Comparison of ENCODE assay signal across 23 cellular contexts in genomic region chr2:1754461-1755170, GRCh38. TPM values are rescaled to one million over a fixed set of nuclear protein-coding genes. Genes with fewer than 3 reads are reported as not detected.
DNase-seq lines count a peak whose midpoint lies in the region; ATAC-seq, FAIRE-seq and TF ChIP-seq lines count a peak whose summit lies in the region.
"Had no signal": no experiment of that assay in that cellular context is flagged by ENCODE, and none has a peak within 500 bp of the region (broad histone marks: within the 10 kb centered on the region; RNA-seq: fewer than 3 reads in every experiment).

No MANE protein-coding gene starts in this region.

- H3K9ac ChIP-seq in DND-41 (ENCODE audit: low read depth, low read length), result no peak overlapping the region
- no peak overlapping the region for H3K9ac ChIP-seq in IMR-90 (ENCODE audit: low read depth, low read length)
- no peak overlapping the region for H3K9ac ChIP-seq in neuronal stem cell (ENCODE audit: low read depth, low read length, poor library complexity)
- H3K9ac ChIP-seq: KMS-11 had no signal

- WGBS in IMR-90 (ENCODE audit: extremely low coverage in 2 of 2, insufficient read length in 1 of 2), 2 experiments, result 94% methylated on average over 8 of the region's 16 CpGs; no CpG with 5 or more reads in 1 of the 2 experiments
- WGBS in neuronal stem cell (ENCODE audit: extremely low coverage in 2 of 2, insufficient read length in 2 of 2, insufficient replicate concordance in 1 of 2), 2 donors, result no CpG with 5 or more reads among the region's 16 CpGs
- WGBS in pancreas, 2 donors, result 78 to 86% methylated on average over 16 of the region's 16 CpGs

- no peak overlapping the region for H3K23ac ChIP-seq in IMR-90 (ENCODE audit: low read depth, low read length)
- peak overlapping the region; percentile 39 for H3K23ac ChIP-seq in neuronal stem cell (ENCODE audit: low read depth, low read length, poor library complexity)

- no peak overlapping the region for H3K27ac Mint-ChIP-seq in CD4-positive, alpha-beta memory T cell
- no peak overlapping the region for H3K27ac Mint-ChIP-seq in activated CD8-positive, alpha-beta T cell treated with anti-CD3 and anti-CD28 coated beads, Interleukin-2, amount 10 ng/mL, durations not matched to agents 7 days and 5 days

- no peaks in the 10 kb centered on the region for H3K4me1 ChIP-seq in DND-41 (ENCODE audit: insufficient read depth, low read length)
- H3K4me1 ChIP-seq in IMR-90 (ENCODE audit: control insufficient read depth, insufficient read depth, low read length), result peaks cover 36% of the 10 kb centered on the region
- H3K4me1 ChIP-seq in neuronal stem cell (ENCODE audit: control insufficient read depth in 2 of 2, insufficient read depth in 1 of 2, low read depth in 1 of 2, low read length in 2 of 2), result peaks cover 0 to 2% of the 10 kb centered on the region in 2 donors
- no peaks in the 10 kb centered on the region for H3K4me1 ChIP-seq in CD4-positive, alpha-beta memory T cell (ENCODE audit: insufficient read depth, low read length)
- no peaks in the 10 kb centered on the region for H3K4me1 ChIP-seq in pancreas

- H2AK9ac ChIP-seq in IMR-90 (replicated peaks; ENCODE audit: low read depth, low read length, poor library complexity), result peak overlapping the region; percentile 47

- intact Hi-C loops in IMR-90 (cut with micrococcal nuclease), result no loop called here
- intact Hi-C loops in CD4-positive, alpha-beta memory T cell (cut with micrococcal nuclease), result no loop called here
- intact Hi-C loops in pancreas (cut with DNase I), result no loop called here

- H3K14ac ChIP-seq in IMR-90 (replicated peaks; ENCODE audit: low read depth, low read length) (peak overlapping the region; percentile 88; the same call in 1 of the 2 replicates), neuronal stem cell (ENCODE audit: low read length) (no peak overlapping the region)

- no peak for FAIRE-seq in pancreas (lab: Jason Lieb, UNC)
- FAIRE-seq: A204.1, GM18507, H54, RCC 7860 had no signal

- H2BK5ac ChIP-seq in IMR-90 (ENCODE audit: low read depth, low read length, poor library complexity, severe bottlenecking) (no peak overlapping the region), neuronal stem cell (ENCODE audit: low read length) (no peak overlapping the region)

- H3K27me3 Mint-ChIP-seq in CD4-positive, alpha-beta memory T cell, result peaks cover 1 to 5% of the 10 kb centered on the region in 2 donors
- no peaks in the 10 kb centered on the region for H3K27me3 Mint-ChIP-seq in activated CD8-positive, alpha-beta T cell treated with anti-CD3 and anti-CD28 coated beads, Interleukin-2, amount 10 ng/mL, durations not matched to agents 7 days and 5 days (ENCODE audit: low read depth)

- H4K8ac ChIP-seq in IMR-90 (ENCODE audit: low read depth in 2 of 2, low read length in 2 of 2) (peak overlapping the region; percentile 30 to 83; a peak in 2 of 4 replicates), neuronal stem cell (ENCODE audit: low read depth, low read length) (no peak overlapping the region)

- no peak overlapping the region for H3K56ac ChIP-seq in IMR-90 (ENCODE audit: extremely low read depth, insufficient read depth, low read length)

- H4K5ac ChIP-seq in IMR-90 (ENCODE audit: low read depth, low read length), result no peak overlapping the region

- POLR2A ChIA-PET in IMR-90 (lab: Charles Lee; ENCODE audit: unreplicated experiment), result no interaction called here
- POLR2A ChIA-PET in CD4-positive, alpha-beta memory T cell (lab: Charles Lee; ENCODE audit: partially characterized antibody), result no interaction called here
- POLR2A ChIA-PET in activated CD8-positive, alpha-beta T cell treated with anti-CD3 and anti-CD28 coated beads, Interleukin-2, amount 10 ng/mL, durations not matched to agents 7 days and 5 days (lab: Charles Lee), result no interaction called here

- H2AK5ac ChIP-seq in IMR-90 (ENCODE audit: low read depth, low read length), result peak overlapping the region; percentile 99
- H2AK5ac ChIP-seq in neuronal stem cell (ENCODE audit: low read depth, low read length), result peak overlapping the region; percentile 53

- H4K91ac ChIP-seq in IMR-90 (ENCODE audit: insufficient read depth, low read depth, low read length) (peak overlapping the region; percentile 75), neuronal stem cell (ENCODE audit: low read depth, low read length, poor library complexity) (no peak overlapping the region)

- H3K79me1 ChIP-seq in IMR-90 (ENCODE audit: low read depth in 1 of 2, low read length in 2 of 2), result peaks cover 5 to 21% of the 10 kb centered on the region in 2 experiments; a peak in 3 of 4 replicates
- H3K79me1 ChIP-seq in neuronal stem cell (ENCODE audit: low read depth, low read length), result no peaks in the 10 kb centered on the region

- H3K4ac ChIP-seq in IMR-90 (ENCODE audit: low read depth, low read length) (peak overlapping the region; percentile 98), neuronal stem cell (ENCODE audit: low read length) (no peak overlapping the region)

- H3K4me2 ChIP-seq in DND-41 (ENCODE audit: insufficient read depth, low read length) (no peak overlapping the region), IMR-90 (ENCODE audit: low read depth, low read length) (no peak overlapping the region), neuronal stem cell (ENCODE audit: insufficient read depth, low read length, poor library complexity, severe bottlenecking) (no peak overlapping the region)
- H3K4me2 ChIP-seq: KMS-11 had no signal

- H3K36me3 ChIP-seq in DND-41 (ENCODE audit: insufficient read depth, low read length) (no peaks in the 10 kb centered on the region), IMR-90 (ENCODE audit: control insufficient read depth, insufficient read depth, low read length) (no peaks in the 10 kb centered on the region), neuronal stem cell (replicated peaks in 1 of 2; ENCODE audit: control insufficient read depth in 2 of 2, insufficient read depth in 2 of 2, low read length in 2 of 2) (peaks cover 0 to 1% of the 10 kb centered on the region in 2 donors), pancreas (no peaks in the 10 kb centered on the region)
- no peaks in the 10 kb centered on the region for H3K36me3 ChIP-seq in CD4-positive, alpha-beta memory T cell (ENCODE audit: insufficient read depth, low read length)

- H2BK120ac ChIP-seq in IMR-90 (ENCODE audit: low read depth, low read length) (peak overlapping the region; percentile 94), neuronal stem cell (ENCODE audit: low read depth, low read length) (no peak overlapping the region)

- H2BK15ac ChIP-seq in IMR-90 (ENCODE audit: low read depth, low read length) (peak overlapping the region; percentile 43; the same call in 2 of the 3 replicates), neuronal stem cell (ENCODE audit: low read length) (no peak overlapping the region)

- H3K9me3 ChIP-seq in DND-41 (ENCODE audit: insufficient read depth, low read length, severe bottlenecking) (peaks cover 21% of the 10 kb centered on the region), IMR-90 (ENCODE audit: control insufficient read depth, insufficient read depth, low read length) (peaks cover 2% of the 10 kb centered on the region; the same call in 1 of the 2 replicates), iPS-18c (ENCODE audit: control insufficient read depth, insufficient read depth, low read length) (peaks cover 6% of the 10 kb centered on the region), neuronal stem cell (replicated peaks in 1 of 2; ENCODE audit: control insufficient read depth in 2 of 2, insufficient read depth in 1 of 2, low read depth in 1 of 2, low read length in 2 of 2) (peaks cover 6 to 16% of the 10 kb centered on the region in 2 donors), pancreas (no peaks in the 10 kb centered on the region)
- no peaks in the 10 kb centered on the region for H3K9me3 ChIP-seq in CD4-positive, alpha-beta memory T cell (ENCODE audit: control insufficient read depth in 1 of 2, low read length in 2 of 2)

- H3K79me2 ChIP-seq in DND-41 (ENCODE audit: insufficient read depth, low read length), result no peaks in the 10 kb centered on the region

- no peaks in the 10 kb centered on the region for H4K20me1 ChIP-seq in DND-41 (ENCODE audit: insufficient read depth, low read length)
- peaks cover 5% of the 10 kb centered on the region for H4K20me1 ChIP-seq in IMR-90 (ENCODE audit: insufficient read depth, low read length)

- ATAC-seq in DND-41 (ENCODE audit: insufficient read depth, low read depth), result no peak
- ATAC-seq in IMR-90 (ENCODE audit: low read depth), result no peak
- ATAC-seq in activated CD8-positive, alpha-beta T cell treated with anti-CD3 and anti-CD28 coated beads, Interleukin-2, amount 10 ng/mL, durations not matched to agents 7 days and 5 days, result no peak
- no peak for ATAC-seq in pancreas
- ATAC-seq: Right ventricle myocardium inferior had no signal

- no peak for TF ChIP-seq CTCF in DND-41 (IDR thresholded peaks at IDR 0.05; ENCODE audit: borderline replicate concordance, extremely low read depth, low read length, poor library complexity, severe bottlenecking)
- no peak for TF ChIP-seq CTCF in IMR-90 (conservative IDR thresholded peaks at IDR 0.05; ENCODE audit: low read depth, low read length)
- no peak for TF ChIP-seq CTCF in pancreas (IDR thresholded peaks at IDR 0.05)

- H2BK12ac ChIP-seq in neuronal stem cell (ENCODE audit: low read length), result no peak overlapping the region

- H3K4me3 Mint-ChIP-seq in CD4-positive, alpha-beta memory T cell, result no peak overlapping the region
- H3K4me3 Mint-ChIP-seq in activated CD8-positive, alpha-beta T cell treated with anti-CD3 and anti-CD28 coated beads, Interleukin-2, amount 10 ng/mL, durations not matched to agents 7 days and 5 days, result no peak overlapping the region

- DNase-seq in DND-41 (peak; percentile 7), IMR-90 (no peak), neuronal stem cell (ENCODE audit: low spot score) (no peak), GOT3 (lab: John Stamatoyannopoulos, UW) (no peak), pancreas (no peak)
- no peak for DNase-seq in CD4-positive, alpha-beta memory T cell
- DNase-seq in activated CD8-positive, alpha-beta T cell treated with anti-CD3 and anti-CD28 coated beads, Interleukin-2, amount 10 ng/mL, durations not matched to agents 7 days and 5 days, result no peak
- DNase-seq: GDM1, NCI-H1105, NCI-H146, NCI-H2029 treated with DMSO at 0.1 percent for 48 hours, NCI-H226, NCI-H510A treated with DMSO at 0.1 percent for 48 hours, NCI-H748 treated with DMSO at 0.1 percent for 48 hours had no signal

- peaks cover 23% of the 10 kb centered on the region for H3K9me1 ChIP-seq in IMR-90 (ENCODE audit: insufficient read depth, low read length)

- no peaks in the 10 kb centered on the region for H3K36me3 Mint-ChIP-seq in CD4-positive, alpha-beta memory T cell
- H3K36me3 Mint-ChIP-seq in activated CD8-positive, alpha-beta T cell treated with anti-CD3 and anti-CD28 coated beads, Interleukin-2, amount 10 ng/mL, durations not matched to agents 7 days and 5 days (ENCODE audit: low read depth), result peaks cover 4% of the 10 kb centered on the region

- H3K27me3 ChIP-seq in DND-41 (ENCODE audit: insufficient read depth, low read length, poor library complexity) (no peaks in the 10 kb centered on the region), IMR-90 (ENCODE audit: control insufficient read depth, insufficient read depth, low read length) (no peaks in the 10 kb centered on the region), neuronal stem cell (ENCODE audit: control insufficient read depth in 3 of 3, insufficient read depth in 3 of 3, low read depth in 1 of 3, low read length in 3 of 3) (no peaks in the 10 kb centered on the region), pancreas (no peaks in the 10 kb centered on the region)
- H3K27me3 ChIP-seq in CD4-positive, alpha-beta memory T cell (ENCODE audit: insufficient read depth, low read length), result no peaks in the 10 kb centered on the region

- dilution Hi-C loops in IMR-90 (cut with HindIII; ENCODE audit: low sequenced_read_pairs, unreplicated experiment), result no loop called here

- TF ChIP-seq RAD21 in IMR-90 (IDR thresholded peaks at IDR 0.05; ENCODE audit: low read length), result no peak

- in situ Hi-C loops in IMR-90 (cut with MboI; ENCODE audit: low sequenced_read_pairs), result loop anchor here (25.0 kb wide), 1 partner anchor 167 kb away; no protein-coding TSS in a partner anchor

- CTCF ChIA-PET in IMR-90 (lab: Yijun Ruan, JAX), result interaction anchor here (0.6 to 0.7 kb wide), 2 partner anchors 204 to 1173 kb away, joined by 3 read pairs; no protein-coding TSS in a partner anchor
- CTCF ChIA-PET in CD4-positive, alpha-beta memory T cell (lab: Charles Lee; ENCODE audit: partially characterized antibody), result no interaction called here
- CTCF ChIA-PET in activated CD8-positive, alpha-beta T cell treated with anti-CD3 and anti-CD28 coated beads, Interleukin-2, amount 10 ng/mL, durations not matched to agents 7 days and 5 days (lab: Charles Lee), result no interaction called here

- peaks cover 0 to 4% (median 1%) of the 10 kb centered on the region in 4 donors for H3K4me1 Mint-ChIP-seq in CD4-positive, alpha-beta memory T cell
- no peaks in the 10 kb centered on the region for H3K4me1 Mint-ChIP-seq in activated CD8-positive, alpha-beta T cell treated with anti-CD3 and anti-CD28 coated beads, Interleukin-2, amount 10 ng/mL, durations not matched to agents 7 days and 5 days (ENCODE audit: low read depth)

- peak overlapping the region; percentile 95 for H2BK20ac ChIP-seq in IMR-90 (ENCODE audit: low read depth, low read length)

- H3K18ac ChIP-seq in IMR-90 (ENCODE audit: low read depth, low read length) (no peak overlapping the region), neuronal stem cell (ENCODE audit: low read length) (no peak overlapping the region)

- H3K4me3 ChIP-seq in DND-41 (ENCODE audit: low read depth in 1 of 2, low read length in 2 of 2) (no peak overlapping the region), IMR-90 (ENCODE audit: insufficient read depth, low read depth, low read length) (no peak overlapping the region), iPS-18c (ENCODE audit: insufficient read depth, low read depth, low read length) (peak overlapping the region; percentile 34; the same call in 1 of the 2 replicates), neuronal stem cell (ENCODE audit: low read length in 2 of 2) (peak overlapping the region in 1 of 2 donors; percentile 10), pancreas (no peak overlapping the region)
- no peak overlapping the region for H3K4me3 ChIP-seq in CD4-positive, alpha-beta memory T cell (ENCODE audit: low read length in 2 of 2)

- peaks cover 0 to 12% (median 5%) of the 10 kb centered on the region in 8 donors for H3K9me3 Mint-ChIP-seq in CD4-positive, alpha-beta memory T cell
- peaks cover 4% of the 10 kb centered on the region for H3K9me3 Mint-ChIP-seq in activated CD8-positive, alpha-beta T cell treated with anti-CD3 and anti-CD28 coated beads, Interleukin-2, amount 10 ng/mL, durations not matched to agents 7 days and 5 days (ENCODE audit: insufficient read depth)

- BruUV-seq in IMR-90 (replicated peaks; lab: Mats Ljungman, UMichigan), result no TSS peak

- H2AFZ ChIP-seq in DND-41 (ENCODE audit: low read depth, low read length) (no peak overlapping the region), IMR-90 (replicated peaks; ENCODE audit: low read length, poor library complexity) (peak overlapping the region; percentile 25), neuronal stem cell (ENCODE audit: low read length) (no peak overlapping the region)

- TF ChIP-seq POLR2A in IMR-90 (IDR thresholded peaks at IDR 0.05; ENCODE audit: low read depth, low read length), result no peak

- H3K27ac ChIP-seq in DND-41 (ENCODE audit: low read length), result no peak overlapping the region
- H3K27ac ChIP-seq in IMR-90 (ENCODE audit: insufficient read depth, low read length), result no peak overlapping the region
- no peak overlapping the region for H3K27ac ChIP-seq in neuronal stem cell (replicated peaks; ENCODE audit: low read length)
- H3K27ac ChIP-seq in CD4-positive, alpha-beta memory T cell (ENCODE audit: low read depth, low read length), result no peak overlapping the region
- H3K27ac ChIP-seq in pancreas, result no peak overlapping the region
- H3K27ac ChIP-seq: C4-2B, HL-60, KMS-11 had no signal

RNA-seq across cellular contexts. Expression of gene PXDN, which starts 10.3 kb away (rescaled TPM):
- 148 and 153 TPM in 2 replicates for total RNA-seq in IMR-90 (2012; rRNA removed)
- polyA plus RNA-seq in IMR-90 (2012; rRNA removed), result 268 and 332 TPM in 2 replicates
- polyA plus RNA-seq in IMR-90 (2012; cell fraction: cytosol; rRNA removed), result 300 and 432 TPM in 2 replicates
- polyA plus RNA-seq in IMR-90 (2012; cell fraction: nucleus; rRNA removed; ENCODE audit: low replicate concordance), result 369 and 399 TPM in 2 replicates
- polyA plus RNA-seq in neuronal stem cell (2013, experiment 1 of 2), result 105 TPM
- 108 TPM for polyA plus RNA-seq in neuronal stem cell (2013, experiment 2 of 2)
- not detected for total RNA-seq in CD4-positive, alpha-beta memory T cell
- under 1 TPM in 1 of 2 donors, not detected in 1; 0.79 TPM for polyA plus RNA-seq in CD4-positive, alpha-beta memory T cell
- total RNA-seq in activated CD8-positive, alpha-beta T cell treated with anti-CD3 and anti-CD28 coated beads, Interleukin-2, amount 10 ng/mL, durations not matched to agents 7 days and 5 days, result under 1 TPM; 0.26 to 0.92 TPM
- total RNA-seq in pancreas, result 10 to 100 TPM in 1 of 6 donors, 1 to 10 TPM in 5; 2.0 to 21.1 (median 4.6) TPM
- polyA plus RNA-seq in pancreas, result 1 to 10 TPM; 2.6 to 4.7 TPM
